Comparison of ENCODE assay signal across 12 cellular contexts in the genomic region with DNA sequence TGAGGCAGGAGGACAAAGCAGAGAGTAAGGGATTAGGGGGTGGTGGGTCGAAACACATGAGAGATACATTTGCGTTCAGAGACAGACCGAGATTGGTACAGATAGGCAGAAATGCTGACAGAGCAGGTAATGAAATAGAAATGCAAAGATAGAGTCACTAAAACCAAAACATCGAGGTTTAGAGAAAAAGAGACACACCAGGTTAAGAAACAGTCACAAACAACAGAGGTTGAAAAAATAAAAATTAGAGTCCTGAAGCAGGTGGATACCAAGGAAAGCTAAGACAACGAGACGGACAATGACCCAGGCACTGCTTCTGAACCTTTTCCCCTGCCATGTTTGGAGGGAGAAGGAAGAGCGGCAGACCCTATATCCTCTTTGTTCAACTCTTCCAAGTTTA. TPM values are rescaled to one million over a fixed set of nuclear protein-coding genes. Genes with fewer than 3 reads are reported as not detected.
A peak's percentile ranks its signal among the peaks of the same experiment; 100 is the strongest.
DNase-seq lines count a peak whose midpoint lies in the region; ATAC-seq and TF ChIP-seq lines count a peak whose summit lies in the region.
"Had no signal": no experiment of that assay in that cellular context is flagged by ENCODE, and none has a peak within 500 bp of the region (broad histone marks: within the 10 kb centered on the region; RNA-seq: fewer than 3 reads in every experiment).

No MANE protein-coding gene starts in this region.

- ATAC-seq in stimulated activated naive CD8-positive, alpha-beta T cell treated with anti-CD3 and anti-CD28 coated beads, Interleukin-15, Interleukin-2, amounts not matched to agents 100 U/mL and 50 U/mL, for 24 hours: no peak
- no peak for ATAC-seq in lower lobe of right lung
- no peak for ATAC-seq in GM18519 (IDR thresholded peaks at IDR 0.05; ENCODE audit: low FRiP score, unreplicated experiment)
- no peak for ATAC-seq in HG03521 (IDR thresholded peaks at IDR 0.05; ENCODE audit: unreplicated experiment)

- TF ChIP-seq CTCF in lower lobe of right lung (IDR thresholded peaks at IDR 0.05): no peak

- H3K4me1 Mint-ChIP-seq in stimulated activated naive CD8-positive, alpha-beta T cell treated with anti-CD3 and anti-CD28 coated beads, Interleukin-15, Interleukin-2, amounts not matched to agents 100 ng/mL and 50 ng/mL, for 24 hours (ENCODE audit: low read depth): peaks cover 42% of the 10 kb centered on the region
- H3K4me1 Mint-ChIP-seq in activated T-helper 1 cell treated with anti-CD3 and anti-CD28 coated beads, Interleukin-12 subunit alpha, Interleukin-12 subunit beta, Interleukin-2, Interleukin-4 antibody, amounts not matched to agents 30 ng/mL and 10 ng/mL and 1 ng/mL, durations not matched to agents 14 hours and 24 hours and 36 hours (ENCODE audit: low read depth): peaks cover 35% of the 10 kb centered on the region

- H3K36me3 Mint-ChIP-seq in stimulated activated naive CD8-positive, alpha-beta T cell treated with anti-CD3 and anti-CD28 coated beads, Interleukin-15, Interleukin-2, amounts not matched to agents 100 ng/mL and 50 ng/mL, for 24 hours (ENCODE audit: low read depth): peaks cover 9% of the 10 kb centered on the region
- H3K36me3 Mint-ChIP-seq in activated T-helper 1 cell treated with anti-CD3 and anti-CD28 coated beads, Interleukin-12 subunit alpha, Interleukin-12 subunit beta, Interleukin-2, Interleukin-4 antibody, amounts not matched to agents 30 ng/mL and 10 ng/mL and 1 ng/mL, durations not matched to agents 14 hours and 24 hours and 36 hours (ENCODE audit: low read depth): peaks cover 9% of the 10 kb centered on the region

- H3K27me3 Mint-ChIP-seq in stimulated activated naive CD8-positive, alpha-beta T cell treated with anti-CD3 and anti-CD28 coated beads, Interleukin-15, Interleukin-2, amounts not matched to agents 100 ng/mL and 50 ng/mL, for 24 hours: no peaks in the 10 kb centered on the region
- H3K27me3 Mint-ChIP-seq in activated T-helper 1 cell treated with anti-CD3 and anti-CD28 coated beads, Interleukin-12 subunit alpha, Interleukin-12 subunit beta, Interleukin-2, Interleukin-4 antibody, amounts not matched to agents 30 ng/mL and 10 ng/mL and 1 ng/mL, durations not matched to agents 14 hours and 24 hours and 36 hours (ENCODE audit: insufficient read depth): peaks cover 15% of the 10 kb centered on the region

- peaks cover 27% of the 10 kb centered on the region for H3K4me1 ChIP-seq in lower lobe of right lung

- peak overlapping the region; percentile 93 for H3K27ac Mint-ChIP-seq in stimulated activated naive CD8-positive, alpha-beta T cell treated with anti-CD3 and anti-CD28 coated beads, Interleukin-15, Interleukin-2, amounts not matched to agents 100 ng/mL and 50 ng/mL, for 24 hours
- peak overlapping the region; percentile 95 for H3K27ac Mint-ChIP-seq in activated T-helper 1 cell treated with anti-CD3 and anti-CD28 coated beads, Interleukin-12 subunit alpha, Interleukin-12 subunit beta, Interleukin-2, Interleukin-4 antibody, amounts not matched to agents 30 ng/mL and 10 ng/mL and 1 ng/mL, durations not matched to agents 14 hours and 24 hours and 36 hours

- intact Hi-C loops in activated T-helper 1 cell treated with anti-CD3 and anti-CD28 coated beads, Interleukin-12 subunit alpha, Interleukin-12 subunit beta, Interleukin-2, Interleukin-4 antibody, amounts not matched to agents 30 ng/mL and 10 ng/mL and 1 ng/mL, durations not matched to agents 14 hours and 24 hours and 36 hours (cut with micrococcal nuclease): loop anchor here (1.0 to 5.0 kb wide), 9 partner anchors 8 to 201 kb away; partner anchors contain the start of genes PPIL2, PPM1F and YPEL1
- intact Hi-C loops in lower lobe of right lung (cut with DNase I): no loop called here

- H3K4me3 ChIP-seq in lower lobe of right lung: peak overlapping the region; percentile 75

- H3K36me3 ChIP-seq in lower lobe of right lung: no peaks in the 10 kb centered on the region

- H3K9me3 ChIP-seq in lower lobe of right lung: no peaks in the 10 kb centered on the region

- DNase-seq in stimulated activated naive CD8-positive, alpha-beta T cell treated with anti-CD3 and anti-CD28 coated beads, Interleukin-15, Interleukin-2, amounts not matched to agents 100 U/mL and 50 U/mL, for 24 hours: no peak
- DNase-seq in activated T-helper 1 cell treated with anti-CD3 and anti-CD28 coated beads, Interleukin-12 subunit alpha, Interleukin-12 subunit beta, Interleukin-2, Interleukin-4 antibody, amounts not matched to agents 30 ng/mL and 10 ng/mL and 1 ng/mL, durations not matched to agents 14 hours and 24 hours and 36 hours (ENCODE audit: low spot score): no peak
- DNase-seq in lower lobe of right lung (no peak), NCI-H2107 treated with DMSO at 0.1 percent for 48 hours (lab: John Stamatoyannopoulos, UW; ENCODE audit: unreplicated experiment) (no peak), substantia nigra (lab: John Stamatoyannopoulos, UW) (no peak)
- DNase-seq: kidney glomerular epithelial cell, NCI-H2029 treated with DMSO at 0.1 percent for 48 hours, posterior cingulate gyrus, trophoblast cell had no signal

- H3K27ac ChIP-seq in lower lobe of right lung (no peak overlapping the region), substantia nigra (ENCODE audit: low read depth, low read length, poor library complexity, severe bottlenecking) (no peak overlapping the region)

- peak overlapping the region; percentile 77 for H3K4me3 Mint-ChIP-seq in stimulated activated naive CD8-positive, alpha-beta T cell treated with anti-CD3 and anti-CD28 coated beads, Interleukin-15, Interleukin-2, amounts not matched to agents 100 ng/mL and 50 ng/mL, for 24 hours
- peak overlapping the region; percentile 83 for H3K4me3 Mint-ChIP-seq in activated T-helper 1 cell treated with anti-CD3 and anti-CD28 coated beads, Interleukin-12 subunit alpha, Interleukin-12 subunit beta, Interleukin-2, Interleukin-4 antibody, amounts not matched to agents 30 ng/mL and 10 ng/mL and 1 ng/mL, durations not matched to agents 14 hours and 24 hours and 36 hours

- H3K9me3 Mint-ChIP-seq in stimulated activated naive CD8-positive, alpha-beta T cell treated with anti-CD3 and anti-CD28 coated beads, Interleukin-15, Interleukin-2, amounts not matched to agents 100 ng/mL and 50 ng/mL, for 24 hours: peaks cover 4% of the 10 kb centered on the region
- peaks cover 4% of the 10 kb centered on the region for H3K9me3 Mint-ChIP-seq in activated T-helper 1 cell treated with anti-CD3 and anti-CD28 coated beads, Interleukin-12 subunit alpha, Interleukin-12 subunit beta, Interleukin-2, Interleukin-4 antibody, amounts not matched to agents 30 ng/mL and 10 ng/mL and 1 ng/mL, durations not matched to agents 14 hours and 24 hours and 36 hours

- H3K27me3 ChIP-seq in lower lobe of right lung (ENCODE audit: low read depth): no peaks in the 10 kb centered on the region

RNA-seq across cellular contexts. Expression of gene MAPK1, which starts 1.2 kb away (rescaled TPM):
- 80.2 and 91.3 TPM in 2 replicates for total RNA-seq in activated T-helper 1 cell treated with anti-CD3 and anti-CD28 coated beads, Interleukin-12 subunit alpha, Interleukin-12 subunit beta, Interleukin-2, Interleukin-4 antibody, amounts not matched to agents 30 ng/mL and 10 ng/mL and 1 ng/mL, durations not matched to agents 14 hours and 24 hours and 36 hours
- total RNA-seq in lower lobe of right lung: 146 TPM
